Comparison of ENCODE assay signal across 15 cellular contexts in genomic region chr9:77961541-77961940, GRCh38.
A peak's percentile ranks its signal among the peaks of the same experiment; 100 is the strongest.
DNase-seq lines count a peak whose midpoint lies in the region; ATAC-seq, FAIRE-seq and TF ChIP-seq lines count a peak whose summit lies in the region.
"Had no signal": no experiment of that assay in that cellular context is flagged by ENCODE, and none has a peak within 500 bp of the region (broad histone marks: within the 10 kb centered on the region; RNA-seq: fewer than 3 reads in every experiment).

No MANE protein-coding gene starts in this region.

- no peak overlapping the region for H3K4me3 Mint-ChIP-seq in endodermal cell

- peak overlapping the region; percentile 53 for H3K4me2 ChIP-seq in A549

- H3K36me3 Mint-ChIP-seq in endodermal cell (ENCODE audit: low read depth): peaks cover 2% of the 10 kb centered on the region

- TF ChIP-seq EP300 in A549 (IDR thresholded peaks at IDR 0.05): no peak

- H3K9me3 Mint-ChIP-seq in endodermal cell: no peaks in the 10 kb centered on the region
- H3K9me3 Mint-ChIP-seq: naive thymus-derived CD4-positive, alpha-beta T cell had no signal

- FAIRE-seq in A549 (lab: Jason Lieb, UNC): no peak
- FAIRE-seq: frontal cortex had no signal

- H3K4me1 ChIP-seq in A549 (peaks cover 26% of the 10 kb centered on the region), endodermal cell (ENCODE audit: control insufficient read depth, insufficient read depth, low read length) (peaks cover 11% of the 10 kb centered on the region), neutrophil (ENCODE audit: control insufficient read depth in 1 of 2, insufficient read depth in 1 of 2, low read depth in 1 of 2, low read length in 1 of 2) (peaks cover 25 to 37% of the 10 kb centered on the region in 2 experiments), SJCRH30 (peaks cover 2% of the 10 kb centered on the region; the same call in 1 of the 2 replicates)
- peaks cover 5% of the 10 kb centered on the region for H3K4me1 ChIP-seq in effector memory CD4-positive, alpha-beta T cell (ENCODE audit: control insufficient read depth, insufficient read depth, low read length, poor library complexity, severe bottlenecking)
- H3K4me1 ChIP-seq: colonic mucosa had no signal

- WGBS in A549 (ENCODE audit: missing lambda C conversion rate): 69% methylated on average over 1 of the region's 1 CpG
- WGBS in endodermal cell (ENCODE audit: insufficient coverage in 1 of 2, insufficient read length in 1 of 2), 2 experiments: 100% methylated on average over 1 of the region's 1 CpG; no CpG with 5 or more reads in 1 of the 2 experiments

- no peak overlapping the region for H3K4me3 ChIP-seq in A549
- H3K4me3 ChIP-seq in endodermal cell (ENCODE audit: low read length): peak overlapping the region; percentile 39
- no peak overlapping the region for H3K4me3 ChIP-seq in neutrophil (ENCODE audit: low read depth in 1 of 2, low read length in 1 of 2)
- no peak overlapping the region for H3K4me3 ChIP-seq in effector memory CD4-positive, alpha-beta T cell (ENCODE audit: insufficient read depth, low read depth, low read length, poor library complexity, severe bottlenecking)
- H3K4me3 ChIP-seq in SJCRH30: no peak overlapping the region
- H3K4me3 ChIP-seq: colonic mucosa had no signal

- no peak for TF ChIP-seq CTCF in A549 (IDR thresholded peaks at IDR 0.05)
- no peak for TF ChIP-seq CTCF in endodermal cell (conservative IDR thresholded peaks at IDR 0.05)
- TF ChIP-seq CTCF in neutrophil (IDR thresholded peaks at IDR 0.05): no peak

- H3K9me3 ChIP-seq in A549 (no peaks in the 10 kb centered on the region), endodermal cell (ENCODE audit: control insufficient read depth, low read length) (no peaks in the 10 kb centered on the region), neutrophil (no peaks in the 10 kb centered on the region), SJCRH30 (replicated peaks) (no peaks in the 10 kb centered on the region)
- H3K9me3 ChIP-seq in effector memory CD4-positive, alpha-beta T cell (ENCODE audit: control insufficient read depth, low read length): no peaks in the 10 kb centered on the region
- H3K9me3 ChIP-seq: colonic mucosa had no signal

- POLR2A ChIA-PET in A549 (lab: Yijun Ruan, JAX): no interaction called here

- H3K27me3 Mint-ChIP-seq in endodermal cell (ENCODE audit: insufficient read depth): no peaks in the 10 kb centered on the region
- H3K27me3 Mint-ChIP-seq: naive thymus-derived CD4-positive, alpha-beta T cell had no signal

- no peak for DNase-seq in A549 (ENCODE audit: low read depth in 1 of 2, low spot score in 1 of 2)
- peak; percentile 46 for DNase-seq in M059J (ENCODE audit: low read depth)
- DNase-seq in endodermal cell: no peak
- DNase-seq in effector memory CD4-positive, alpha-beta T cell: no peak
- DNase-seq in islet precursor cell: no peak
- no peak for DNase-seq in SJCRH30
- DNase-seq in activated naive CD4-positive, alpha-beta T cell treated with Interleukin-2 at 50 U/mL for 16 hours: no peak
- DNase-seq: activated naive CD4-positive, alpha-beta T cell treated with anti-CD3 and anti-CD28 coated beads, Interleukin-2, amount 50 U/mL, for 16 hours; colonic mucosa; naive thymus-derived CD4-positive, alpha-beta T cell; NCI-H2171 treated with DMSO at 0.1 percent for 48 hours; NK-92 treated with Interleukin-12 subunit alpha and Interleukin-12 subunit beta, amount 100 ng/mL, for 24 hours; SHP77 treated with DMSO at 0.1 percent for 48 hours had no signal

- CTCF ChIA-PET in A549 (lab: Yijun Ruan, JAX): interaction anchor here (1.8 kb wide), 1 partner anchor 16 kb away, joined by 8 read pairs; no protein-coding TSS in a partner anchor

- no peaks in the 10 kb centered on the region for H3K27me3 ChIP-seq in endodermal cell (ENCODE audit: control insufficient read depth, insufficient read depth, low read length, poor library complexity, severe bottlenecking)
- no peaks in the 10 kb centered on the region for H3K27me3 ChIP-seq in neutrophil
- no peaks in the 10 kb centered on the region for H3K27me3 ChIP-seq in effector memory CD4-positive, alpha-beta T cell (replicated peaks; ENCODE audit: control insufficient read depth, insufficient read depth, low read length, poor library complexity, severe bottlenecking)
- no peaks in the 10 kb centered on the region for H3K27me3 ChIP-seq in SJCRH30
- H3K27me3 ChIP-seq: colonic mucosa had no signal

- H3K9ac ChIP-seq in endodermal cell (ENCODE audit: extremely low read depth, low read length, poor library complexity, severe bottlenecking): peak overlapping the region; percentile 35

- peaks cover 50% of the 10 kb centered on the region for H3K4me1 Mint-ChIP-seq in endodermal cell

- H3K36me3 ChIP-seq in endodermal cell (ENCODE audit: control insufficient read depth, insufficient read depth, low read length) (no peaks in the 10 kb centered on the region), neutrophil (no peaks in the 10 kb centered on the region), SJCRH30 (no peaks in the 10 kb centered on the region)
- H3K36me3 ChIP-seq in effector memory CD4-positive, alpha-beta T cell (ENCODE audit: control insufficient read depth, insufficient read depth, low read length): no peaks in the 10 kb centered on the region
- H3K36me3 ChIP-seq: colonic mucosa had no signal

- TF ChIP-seq POLR2A in A549 (IDR thresholded peaks at IDR 0.05; ENCODE audit: low read length): no peak

- peak overlapping the region in 1 of 2 experiments; percentile 16; a peak in 2 of 6 replicates for H3K27ac ChIP-seq in A549
- no peak overlapping the region for H3K27ac ChIP-seq in endodermal cell (ENCODE audit: low read depth, low read length)
- H3K27ac ChIP-seq in neutrophil: peak overlapping the region; percentile 37
- H3K27ac ChIP-seq in effector memory CD4-positive, alpha-beta T cell (ENCODE audit: insufficient read depth, low read length, poor library complexity, severe bottlenecking): no peak overlapping the region
- no peak overlapping the region for H3K27ac ChIP-seq in SJCRH30
- H3K27ac ChIP-seq: colonic mucosa had no signal

- ATAC-seq in A549: no peak
- ATAC-seq: naive thymus-derived CD4-positive, alpha-beta T cell had no signal

- H3K27ac Mint-ChIP-seq in endodermal cell: peak overlapping the region; percentile 86

- no peak for TF ChIP-seq RAD21 in A549 (conservative IDR thresholded peaks at IDR 0.05 in 1 of 2, IDR thresholded peaks at IDR 0.05 in 1 of 2)

TF ChIP-seq in A549, 52 proteins besides CTCF, POLR2A, EP300 and RAD21:
- TF ChIP-seq CEBPB (IDR thresholded peaks at IDR 0.05): no peak
- TF ChIP-seq HMGXB4 (CRISPR knock-in tag; IDR thresholded peaks at IDR 0.05; ENCODE audit: borderline replicate concordance): no peak
- no peak for TF ChIP-seq ZFP36 (IDR thresholded peaks at IDR 0.05; ENCODE audit: borderline replicate concordance, partially characterized antibody)
- no peak for TF ChIP-seq CHD2 (IDR thresholded peaks at IDR 0.05; ENCODE audit: low read length, partially characterized antibody)
- TF ChIP-seq BCL3 (IDR thresholded peaks at IDR 0.05): no peak
- TF ChIP-seq REST (IDR thresholded peaks at IDR 0.05): no peak
